ENCODE assay signal across 1 cellular context in genomic region chr20:17710379-17711305, GRCh38.
TF ChIP-seq lines count a peak whose summit lies in the region.

No MANE protein-coding gene starts in this region.

TF ChIP-seq in K562, 482 proteins besides CTCF, POLR2A, EP300 and RAD21 (continued from another document):
- peak; percentile 64; the same call in 1 of the 2 replicates for TF ChIP-seq PKNOX1 (IDR thresholded peaks at IDR 0.05)
- no peak for TF ChIP-seq ZEB2 (IDR thresholded peaks at IDR 0.05)
- no peak for TF ChIP-seq RFX5 (IDR thresholded peaks at IDR 0.05; ENCODE audit: low read depth, low read length)
- no peak for TF ChIP-seq SMC3 (conservative IDR thresholded peaks at IDR 0.05; ENCODE audit: insufficient read depth, low read depth, low read length)
- TF ChIP-seq ZC3H11A (IDR thresholded peaks at IDR 0.05; ENCODE audit: low read depth, low read length), result no peak
- peak; percentile 52 for TF ChIP-seq NFE2 (IDR thresholded peaks at IDR 0.05; ENCODE audit: low read depth)
- no peak for TF ChIP-seq NR0B1 (IDR thresholded peaks at IDR 0.05; ENCODE audit: partially characterized antibody)
- no peak for TF ChIP-seq MYBL2 (IDR thresholded peaks at IDR 0.05; ENCODE audit: low read depth)
- TF ChIP-seq MYBL2 (CRISPR knock-in tag; IDR thresholded peaks at IDR 0.05; ENCODE audit: borderline replicate concordance), result no peak
